In genomic region chr14:66459603-66460002, GRCh38 we compare ENCODE assay signal across 10 cellular contexts. TPM values are rescaled to one million over a fixed set of nuclear protein-coding genes. Genes with fewer than 3 reads are reported as not detected.
"Had no signal": no experiment of that assay in that cellular context is flagged by ENCODE, and none has a peak within 500 bp of the region (broad histone marks: within the 10 kb centered on the region; RNA-seq: fewer than 3 reads in every experiment).

No MANE protein-coding gene starts in this region.

- H3K4me1 Mint-ChIP-seq: GM23338, H9 had no signal

- H3K4me3 ChIP-seq: GM23338, K562 had no signal

- H3K27ac Mint-ChIP-seq: GM23338, H9 had no signal

- DNase-seq: H9, HCEC 1CT, IMR-90, KG1 had no signal

- ATAC-seq: GM23338, HepG2, K562 had no signal

- H3K4me3 Mint-ChIP-seq: GM23338, H9 had no signal

- FAIRE-seq: H1, H54, HepG2, K562 had no signal

RNA-seq across cellular contexts. Expression of gene CCDC196, which starts 26.6 kb away (rescaled TPM):
- total RNA-seq: GM23338, H1, H9, HepG2, HT-29, IMR-90, K562 had no signal
- polyA plus RNA-seq: H1, HepG2, IMR-90, K562 had no signal
